Comparison of ENCODE assay signal across 17 cellular contexts in the genomic region with DNA sequence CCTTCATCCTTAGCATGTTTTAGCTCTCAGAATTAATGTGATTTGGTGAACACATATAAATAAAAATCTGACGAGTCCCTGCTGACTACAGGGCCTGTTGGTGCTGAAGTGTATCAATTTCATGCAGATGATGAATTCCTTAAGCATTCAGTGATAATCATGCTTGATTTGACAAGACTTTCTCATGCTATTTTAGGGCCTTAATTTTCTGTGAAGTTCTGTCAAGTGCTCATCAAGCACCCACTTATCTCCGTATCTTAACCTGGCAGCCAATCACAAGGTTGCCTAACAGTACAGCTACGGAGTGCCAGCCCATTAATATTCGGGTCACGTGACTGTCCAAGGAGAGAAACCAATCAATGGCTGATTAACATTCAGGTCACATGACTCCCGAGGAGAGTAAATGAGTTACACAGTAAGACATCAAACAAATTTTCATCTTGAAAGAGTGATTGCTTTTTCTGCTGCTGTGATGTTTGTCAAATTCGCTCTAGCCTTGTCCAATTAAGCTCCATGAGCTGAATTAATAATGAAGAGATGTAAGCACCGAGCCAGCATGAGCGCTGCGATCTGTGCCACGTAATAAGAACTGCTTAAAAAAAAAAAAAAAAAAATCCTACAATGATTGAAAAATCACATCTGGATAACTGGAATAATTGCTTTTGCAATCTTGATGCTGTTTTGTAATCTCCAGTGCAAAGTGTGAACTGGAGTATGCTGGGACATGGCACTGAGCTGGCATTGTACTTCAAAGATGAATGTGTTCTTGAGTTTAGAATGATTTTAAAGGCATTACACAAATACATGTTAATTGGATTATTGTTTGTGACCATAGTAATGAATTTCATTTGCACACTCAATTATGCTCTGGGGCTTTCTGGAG.
DNase-seq lines count a peak whose midpoint lies in the region; ATAC-seq and TF ChIP-seq lines count a peak whose summit lies in the region.
"Had no signal": no experiment of that assay in that cellular context is flagged by ENCODE, and none has a peak within 500 bp of the region (broad histone marks: within the 10 kb centered on the region; RNA-seq: fewer than 3 reads in every experiment).

No MANE protein-coding gene starts in this region.

- H3K36me3 ChIP-seq in GM23248 (ENCODE audit: low read depth) (no peaks in the 10 kb centered on the region), RWPE2 (ENCODE audit: low read depth) (no peaks in the 10 kb centered on the region), osteoblast (ENCODE audit: insufficient read depth, low read length) (no peaks in the 10 kb centered on the region)
- H3K36me3 ChIP-seq: brain microvascular endothelial cell, tibial artery had no signal

- H3K27ac ChIP-seq in GM23248 = no peak overlapping the region
- H3K27ac ChIP-seq in RWPE2 (ENCODE audit: poor library complexity, severe bottlenecking) = peak overlapping the region; percentile 71
- no peak overlapping the region for H3K27ac ChIP-seq in osteoblast (ENCODE audit: low read depth, low read length)
- H3K27ac ChIP-seq: brain microvascular endothelial cell, tibial artery had no signal

- no peak overlapping the region for H2AFZ ChIP-seq in GM23248
- no peak overlapping the region for H2AFZ ChIP-seq in osteoblast (ENCODE audit: low read length)

- no peak overlapping the region for H3K4me3 ChIP-seq in GM23248
- H3K4me3 ChIP-seq in RWPE2 (ENCODE audit: severe bottlenecking) = no peak overlapping the region
- no peak overlapping the region for H3K4me3 ChIP-seq in osteoblast (ENCODE audit: insufficient read depth, low read length)
- H3K4me3 ChIP-seq: tibial artery had no signal

- no peaks in the 10 kb centered on the region for H3K27me3 ChIP-seq in GM23248 (replicated peaks; ENCODE audit: insufficient read depth)
- H3K27me3 ChIP-seq in RWPE2 (ENCODE audit: insufficient read depth, poor library complexity, severe bottlenecking) = no peaks in the 10 kb centered on the region
- H3K27me3 ChIP-seq in osteoblast (ENCODE audit: insufficient read depth, low read length) = peaks cover 13% of the 10 kb centered on the region
- H3K27me3 ChIP-seq: brain microvascular endothelial cell, tibial artery had no signal

- H3F3A ChIP-seq in GM23248 (ENCODE audit: insufficient read depth) = peaks cover 12% of the 10 kb centered on the region; the same call in 1 of the 2 replicates

- H3K9me3 ChIP-seq in GM23248 (ENCODE audit: low read depth) = no peaks in the 10 kb centered on the region
- H3K9me3 ChIP-seq in RWPE2 (ENCODE audit: severe bottlenecking) = no peaks in the 10 kb centered on the region
- H3K9me3 ChIP-seq in osteoblast (ENCODE audit: low read depth, low read length) = no peaks in the 10 kb centered on the region
- H3K9me3 ChIP-seq: tibial artery had no signal

- H4K20me1 ChIP-seq in GM23248 (ENCODE audit: insufficient read depth) = no peaks in the 10 kb centered on the region
- H4K20me1 ChIP-seq in osteoblast (ENCODE audit: insufficient read depth, low read length) = no peaks in the 10 kb centered on the region

- no peak for TF ChIP-seq CTCF in RWPE2 (IDR thresholded peaks at IDR 0.05; ENCODE audit: poor library complexity, severe bottlenecking)
- no peak for TF ChIP-seq CTCF in osteoblast (IDR thresholded peaks at IDR 0.05; ENCODE audit: extremely low read depth, low read depth, low read length)

- no peak for ATAC-seq in RWPE2 (ENCODE audit: low read depth)

- no peak overlapping the region for H3K9ac ChIP-seq in GM23248

- H3K79me2 ChIP-seq in GM23248 (ENCODE audit: insufficient read depth) (no peaks in the 10 kb centered on the region), osteoblast (ENCODE audit: insufficient read depth, low read length) (no peaks in the 10 kb centered on the region)

- no peaks in the 10 kb centered on the region for H3K9me2 ChIP-seq in GM23248 (ENCODE audit: insufficient read depth)

- in situ Hi-C loops in GM23248 (cut with MboI) = no loop called here

- peak; percentile 30 for DNase-seq in GM23248
- no peak for DNase-seq in RWPE2 (ENCODE audit: low spot score)
- peak; percentile 43 for DNase-seq in globus pallidus (ENCODE audit: low spot score)
- peak in 40 of 56 donors; percentile 1 to 80 (median 38) for DNase-seq in nucleus accumbens (lab: John Stamatoyannopoulos, UW)
- DNase-seq in stimulated activated CD4-positive, alpha-beta T cell treated with anti-CD3 and anti-CD28 coated beads, Interleukin-4, amount 100 ng/mL, for 1 hour = no peak
- no peak for DNase-seq in DMS153 treated with DMSO at 0.1 percent for 48 hours (lab: John Stamatoyannopoulos, UW; ENCODE audit: unreplicated experiment)
- no peak for DNase-seq in osteoblast (ENCODE audit: insufficient read length, low spot score, missing footprints)
- DNase-seq in NCI-H146 treated with DMSO at 0.1 percent for 48 hours (lab: John Stamatoyannopoulos, UW; ENCODE audit: unreplicated experiment) = no peak
- DNase-seq: activated CD8-positive, alpha-beta memory T cell treated with anti-CD3 and anti-CD28 coated beads for 24 hours; activated naive CD8-positive, alpha-beta T cell treated with anti-CD3 and anti-CD28 coated beads for 36 hours; brain microvascular endothelial cell; cortex of kidney; NCI-H1105; NCI-H345; stimulated activated CD4-positive, alpha-beta T cell treated with anti-CD3 and anti-CD28 coated beads, Interleukin-15, amount 100 ng/mL, for 24 hours; T1000; tibial artery had no signal

- WGBS in GM23248 (ENCODE audit: low coverage in 1 of 2, low lambda C conversion rate in 2 of 2, missing lambda C conversion rate in 2 of 2), 2 experiments = 43 to 45% methylated on average over 11 of the region's 11 CpGs

- H3K4me1 ChIP-seq in GM23248 (ENCODE audit: insufficient read depth) = peaks cover 50% of the 10 kb centered on the region
- peaks cover 24% of the 10 kb centered on the region for H3K4me1 ChIP-seq in RWPE2 (ENCODE audit: insufficient read depth, poor library complexity, severe bottlenecking)
- H3K4me1 ChIP-seq in osteoblast (ENCODE audit: insufficient read depth, low read length) = peaks cover 18% of the 10 kb centered on the region

- no peak overlapping the region for H3K4me2 ChIP-seq in GM23248 (ENCODE audit: unreplicated experiment)
- no peak overlapping the region for H3K4me2 ChIP-seq in osteoblast (ENCODE audit: insufficient read depth, low read length)

Comparison
In these comparisons a context has a peak if more than half of its experiments do, and no peak if none do; other contexts are left out.
1. DNase-seq: peak in GM23248 (single experiment), globus pallidus (single experiment) and nucleus accumbens (40 of 56); none in RWPE2 (single experiment), stimulated activated CD4-positive, alpha-beta T cell treated with anti-CD3 and anti-CD28 coated beads, Interleukin-4, amount 100 ng/mL, for 1 hour (single experiment), DMS153 treated with DMSO at 0.1 percent for 48 hours (single experiment), osteoblast (single experiment) and NCI-H146 treated with DMSO at 0.1 percent for 48 hours (single experiment).